Comparison of ENCODE assay signal across 16 cellular contexts in the genomic region with DNA sequence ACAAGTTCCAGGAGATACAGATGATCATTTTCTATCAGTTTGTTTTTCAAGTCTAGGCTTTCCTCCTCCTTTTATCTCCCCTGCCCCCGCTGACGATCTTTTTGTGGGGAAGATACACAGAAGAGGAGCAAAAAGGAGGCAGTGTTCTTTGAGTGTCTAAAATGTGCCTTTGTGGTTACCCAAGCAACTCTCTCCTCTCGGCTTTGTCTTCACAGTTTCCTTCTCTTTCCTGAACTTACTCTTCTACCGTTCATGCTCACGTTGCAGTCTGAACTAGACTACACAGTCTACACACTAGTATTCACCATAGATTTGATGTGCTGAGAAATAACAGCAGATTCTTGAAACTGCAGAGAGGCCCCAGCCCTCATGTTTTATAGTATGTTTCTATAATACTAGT. TPM values are rescaled to one million over a fixed set of nuclear protein-coding genes. Genes with fewer than 3 reads are reported as not detected.
DNase-seq lines count a peak whose midpoint lies in the region; ATAC-seq lines count a peak whose summit lies in the region.
"Had no signal": no experiment of that assay in that cellular context is flagged by ENCODE, and none has a peak within 500 bp of the region (broad histone marks: within the 10 kb centered on the region; RNA-seq: fewer than 3 reads in every experiment).

No MANE protein-coding gene starts in this region.

- H3K4me1 ChIP-seq in muscle layer of colon (ENCODE audit: insufficient read depth, low read length): peaks cover 4% of the 10 kb centered on the region
- H3K4me1 ChIP-seq: thyroid gland had no signal

- no peaks in the 10 kb centered on the region for H3K9me3 ChIP-seq in muscle layer of colon (ENCODE audit: low read length)
- H3K9me3 ChIP-seq: MG63, ovary, thyroid gland had no signal

- CTCF ChIA-PET in activated naive CD4-positive, alpha-beta T cell treated with anti-CD3 and anti-CD28 coated beads for 36 hours (lab: Charles Lee): interaction anchor here (0.8 to 1.6 kb wide), 3 partner anchors 14 to 341 kb away, joined by 3 to 4 read pairs (median 3); no protein-coding TSS in a partner anchor

- H3K4me3 ChIP-seq in muscle layer of colon (ENCODE audit: low read depth in 1 of 2, low read length in 2 of 2): peak overlapping the region in 1 of 2 donors; percentile 14
- H3K4me3 ChIP-seq: lung, MG63, ovary, thyroid gland had no signal

- no peaks in the 10 kb centered on the region for H3K9me3 Mint-ChIP-seq in activated naive CD4-positive, alpha-beta T cell treated with anti-CD3 and anti-CD28 coated beads for 36 hours
- no peaks in the 10 kb centered on the region for H3K9me3 Mint-ChIP-seq in activated T-helper 2 cell treated with anti-CD3 and anti-CD28 coated beads, Interferon-gamma antibody, Interleukin-2, Interleukin-4, amounts not matched to agents 10 μg/mL and 5 μg/mL and 100 μg/mL, durations not matched to agents 14 hours and 24 hours and 36 hours

- H3K27me3 ChIP-seq in muscle layer of colon (ENCODE audit: control insufficient read depth in 1 of 2, insufficient read depth in 2 of 2, low read length in 2 of 2): no peaks in the 10 kb centered on the region
- H3K27me3 ChIP-seq: MG63, ovary, thyroid gland had no signal

- H3K27ac Mint-ChIP-seq in activated naive CD4-positive, alpha-beta T cell treated with anti-CD3 and anti-CD28 coated beads for 36 hours: peak overlapping the region; percentile 85
- H3K27ac Mint-ChIP-seq in activated T-helper 2 cell treated with anti-CD3 and anti-CD28 coated beads, Interferon-gamma antibody, Interleukin-2, Interleukin-4, amounts not matched to agents 10 μg/mL and 5 μg/mL and 100 μg/mL, durations not matched to agents 14 hours and 24 hours and 36 hours: peak overlapping the region; percentile 88

- no peaks in the 10 kb centered on the region for H3K27me3 Mint-ChIP-seq in activated naive CD4-positive, alpha-beta T cell treated with anti-CD3 and anti-CD28 coated beads for 36 hours (ENCODE audit: low read depth)
- H3K27me3 Mint-ChIP-seq in activated T-helper 2 cell treated with anti-CD3 and anti-CD28 coated beads, Interferon-gamma antibody, Interleukin-2, Interleukin-4, amounts not matched to agents 10 μg/mL and 5 μg/mL and 100 μg/mL, durations not matched to agents 14 hours and 24 hours and 36 hours (ENCODE audit: low read depth): no peaks in the 10 kb centered on the region

- no peak overlapping the region for H3K9ac ChIP-seq in muscle layer of colon (ENCODE audit: low read length)

- H3K36me3 ChIP-seq in muscle layer of colon (ENCODE audit: insufficient read depth, low read length): no peaks in the 10 kb centered on the region
- H3K36me3 ChIP-seq: ovary, thyroid gland had no signal

- peak overlapping the region; percentile 56 for H3K4me3 Mint-ChIP-seq in activated naive CD4-positive, alpha-beta T cell treated with anti-CD3 and anti-CD28 coated beads for 36 hours
- peak overlapping the region; percentile 47 for H3K4me3 Mint-ChIP-seq in activated T-helper 2 cell treated with anti-CD3 and anti-CD28 coated beads, Interferon-gamma antibody, Interleukin-2, Interleukin-4, amounts not matched to agents 10 μg/mL and 5 μg/mL and 100 μg/mL, durations not matched to agents 14 hours and 24 hours and 36 hours (ENCODE audit: low read depth)

- H3K27ac ChIP-seq in muscle layer of colon (ENCODE audit: low read depth, low read length) (peak overlapping the region; percentile 42), temporal lobe (ENCODE audit: low read depth, low read length) (peak overlapping the region; percentile 41)
- H3K27ac ChIP-seq: thyroid gland had no signal

- no peak for ATAC-seq in GM19328 (IDR thresholded peaks at IDR 0.05; ENCODE audit: unreplicated experiment)
- no peak for ATAC-seq in GM21786 (IDR thresholded peaks at IDR 0.05; ENCODE audit: unreplicated experiment)

- intact Hi-C loops in activated naive CD4-positive, alpha-beta T cell treated with anti-CD3 and anti-CD28 coated beads for 36 hours (cut with micrococcal nuclease): loop anchor here (1.0 kb wide), 1 partner anchor 140 kb away; no protein-coding TSS in a partner anchor
- intact Hi-C loops in activated T-helper 2 cell treated with anti-CD3 and anti-CD28 coated beads, Interferon-gamma antibody, Interleukin-2, Interleukin-4, amounts not matched to agents 10 μg/mL and 5 μg/mL and 100 μg/mL, durations not matched to agents 14 hours and 24 hours and 36 hours (cut with micrococcal nuclease): loop anchor here (1.0 to 10.0 kb wide), 5 partner anchors 24 to 342 kb away; a partner anchor contains a TSS

- peak; percentile 52 for DNase-seq in activated naive CD4-positive, alpha-beta T cell treated with anti-CD3 and anti-CD28 coated beads for 36 hours
- no peak for DNase-seq in activated naive CD4-positive, alpha-beta T cell treated with Interleukin-2 at 50 U/mL for 16 hours
- no peak for DNase-seq in activated T-helper 2 cell treated with anti-CD3 and anti-CD28 coated beads, Interferon-gamma antibody, Interleukin-2, Interleukin-4, amounts not matched to agents 10 μg/mL and 5 μg/mL and 100 μg/mL, durations not matched to agents 14 hours and 24 hours and 36 hours (ENCODE audit: low spot score)
- DNase-seq in NCI-H2081 treated with DMSO at 0.1 percent for 48 hours (lab: John Stamatoyannopoulos, UW): no peak
- DNase-seq: activated CD8-positive, alpha-beta memory T cell treated with anti-CD3 and anti-CD28 coated beads, Interleukin-2, amount 50 U/mL, for 48 hours; MG63; NCI-H2029 treated with DMSO at 0.1 percent for 48 hours; NCI-H82; ovary; SHP77; thyroid gland had no signal

- peaks cover 78% of the 10 kb centered on the region for H3K4me1 Mint-ChIP-seq in activated naive CD4-positive, alpha-beta T cell treated with anti-CD3 and anti-CD28 coated beads for 36 hours (ENCODE audit: low read depth)
- H3K4me1 Mint-ChIP-seq in activated T-helper 2 cell treated with anti-CD3 and anti-CD28 coated beads, Interferon-gamma antibody, Interleukin-2, Interleukin-4, amounts not matched to agents 10 μg/mL and 5 μg/mL and 100 μg/mL, durations not matched to agents 14 hours and 24 hours and 36 hours (ENCODE audit: low read depth): peaks cover 64% of the 10 kb centered on the region

- H3K36me3 Mint-ChIP-seq in activated naive CD4-positive, alpha-beta T cell treated with anti-CD3 and anti-CD28 coated beads for 36 hours (ENCODE audit: low read depth): no peaks in the 10 kb centered on the region
- peaks cover 17% of the 10 kb centered on the region for H3K36me3 Mint-ChIP-seq in activated T-helper 2 cell treated with anti-CD3 and anti-CD28 coated beads, Interferon-gamma antibody, Interleukin-2, Interleukin-4, amounts not matched to agents 10 μg/mL and 5 μg/mL and 100 μg/mL, durations not matched to agents 14 hours and 24 hours and 36 hours (ENCODE audit: low read depth)

RNA-seq across cellular contexts. Expression of a gene that starts 23.6 kb away (rescaled TPM):
- 10 to 100 TPM; 16.0 to 18.2 TPM for total RNA-seq in activated naive CD4-positive, alpha-beta T cell treated with anti-CD3 and anti-CD28 coated beads for 36 hours
- 15.9 and 21.2 TPM in 2 replicates for total RNA-seq in activated T-helper 2 cell treated with anti-CD3 and anti-CD28 coated beads, Interferon-gamma antibody, Interleukin-2, Interleukin-4, amounts not matched to agents 10 μg/mL and 5 μg/mL and 100 μg/mL, durations not matched to agents 14 hours and 24 hours and 36 hours
- 15.0 TPM for total RNA-seq in temporal lobe

RNA-seq across cellular contexts. Expression of a gene that starts 36.9 kb away (rescaled TPM):
- total RNA-seq in activated naive CD4-positive, alpha-beta T cell treated with anti-CD3 and anti-CD28 coated beads for 36 hours: not detected
- total RNA-seq in activated T-helper 2 cell treated with anti-CD3 and anti-CD28 coated beads, Interferon-gamma antibody, Interleukin-2, Interleukin-4, amounts not matched to agents 10 μg/mL and 5 μg/mL and 100 μg/mL, durations not matched to agents 14 hours and 24 hours and 36 hours: not detected in 2 replicates
- total RNA-seq in temporal lobe: not detected
